14 cellular contexts compared by ENCODE assay signal in genomic region chr4:86014599-86014998, GRCh38.
DNase-seq lines count a peak whose midpoint lies in the region; ATAC-seq and TF ChIP-seq lines count a peak whose summit lies in the region.
"Had no signal": no experiment of that assay in that cellular context is flagged by ENCODE, and none has a peak within 500 bp of the region (broad histone marks: within the 10 kb centered on the region; RNA-seq: fewer than 3 reads in every experiment).

No MANE protein-coding gene starts in this region.

- no peak overlapping the region for H3K4me3 ChIP-seq in fibroblast of villous mesenchyme (ENCODE audit: low read depth, low read length)
- H3K4me3 ChIP-seq: lower lobe of right lung, thoracic aorta had no signal

- ATAC-seq in GM18499 (IDR thresholded peaks at IDR 0.05; ENCODE audit: insufficient read depth, unreplicated experiment) (peak; percentile 94), GM21619 (IDR thresholded peaks at IDR 0.05; ENCODE audit: unreplicated experiment) (peak; percentile 89), HG03439 (IDR thresholded peaks at IDR 0.05; ENCODE audit: unreplicated experiment) (peak; percentile 82), HG02970 (IDR thresholded peaks at IDR 0.05; ENCODE audit: low FRiP score, unreplicated experiment) (no peak)
- ATAC-seq: lower lobe of right lung had no signal

- H3K4me1 Mint-ChIP-seq in nephron progenitor cell = peaks cover 13% of the 10 kb centered on the region
- H3K4me1 Mint-ChIP-seq: CD4-positive, CD25-positive, alpha-beta regulatory T cell had no signal

- peak; percentile 67 for DNase-seq in fibroblast of villous mesenchyme (ENCODE audit: low read depth)
- no peak for DNase-seq in C1 segment of cervical spinal cord (lab: John Stamatoyannopoulos, UW)
- no peak for DNase-seq in NCI-H128 (lab: John Stamatoyannopoulos, UW; ENCODE audit: unreplicated experiment)
- no peak for DNase-seq in nephron progenitor cell
- DNase-seq: activated effector memory CD4-positive, alpha-beta T cell treated with anti-CD3 and anti-CD28 coated beads, Interleukin-2, amount 50 U/mL, for 16 hours; CD4-positive, CD25-positive, alpha-beta regulatory T cell; lower lobe of right lung; NCI-H1930; stimulated activated CD4-positive, alpha-beta T cell treated with anti-CD3 and anti-CD28 coated beads, Interleukin-12 subunit alpha, Interleukin-12 subunit beta, amount 100 ng/mL, for 4 hours had no signal

- no peak overlapping the region for H3K4me3 Mint-ChIP-seq in nephron progenitor cell
- H3K4me3 Mint-ChIP-seq: CD4-positive, CD25-positive, alpha-beta regulatory T cell had no signal

- H3K27ac Mint-ChIP-seq in nephron progenitor cell = no peak overlapping the region
- H3K27ac Mint-ChIP-seq: CD4-positive, CD25-positive, alpha-beta regulatory T cell had no signal

- TF ChIP-seq CTCF in fibroblast of villous mesenchyme (IDR thresholded peaks at IDR 0.05; ENCODE audit: insufficient read depth, low read depth, low read length) (no peak), nephron progenitor cell (IDR thresholded peaks at IDR 0.05) (no peak)

- H3K36me3 Mint-ChIP-seq in nephron progenitor cell (ENCODE audit: low read depth) = no peaks in the 10 kb centered on the region
- H3K36me3 Mint-ChIP-seq: CD4-positive, CD25-positive, alpha-beta regulatory T cell had no signal

- no peaks in the 10 kb centered on the region for H3K9me3 Mint-ChIP-seq in nephron progenitor cell

- H3K27me3 Mint-ChIP-seq in nephron progenitor cell (ENCODE audit: low read depth, poor library complexity) = no peaks in the 10 kb centered on the region
- H3K27me3 Mint-ChIP-seq: CD4-positive, CD25-positive, alpha-beta regulatory T cell had no signal
